In the genomic region with DNA sequence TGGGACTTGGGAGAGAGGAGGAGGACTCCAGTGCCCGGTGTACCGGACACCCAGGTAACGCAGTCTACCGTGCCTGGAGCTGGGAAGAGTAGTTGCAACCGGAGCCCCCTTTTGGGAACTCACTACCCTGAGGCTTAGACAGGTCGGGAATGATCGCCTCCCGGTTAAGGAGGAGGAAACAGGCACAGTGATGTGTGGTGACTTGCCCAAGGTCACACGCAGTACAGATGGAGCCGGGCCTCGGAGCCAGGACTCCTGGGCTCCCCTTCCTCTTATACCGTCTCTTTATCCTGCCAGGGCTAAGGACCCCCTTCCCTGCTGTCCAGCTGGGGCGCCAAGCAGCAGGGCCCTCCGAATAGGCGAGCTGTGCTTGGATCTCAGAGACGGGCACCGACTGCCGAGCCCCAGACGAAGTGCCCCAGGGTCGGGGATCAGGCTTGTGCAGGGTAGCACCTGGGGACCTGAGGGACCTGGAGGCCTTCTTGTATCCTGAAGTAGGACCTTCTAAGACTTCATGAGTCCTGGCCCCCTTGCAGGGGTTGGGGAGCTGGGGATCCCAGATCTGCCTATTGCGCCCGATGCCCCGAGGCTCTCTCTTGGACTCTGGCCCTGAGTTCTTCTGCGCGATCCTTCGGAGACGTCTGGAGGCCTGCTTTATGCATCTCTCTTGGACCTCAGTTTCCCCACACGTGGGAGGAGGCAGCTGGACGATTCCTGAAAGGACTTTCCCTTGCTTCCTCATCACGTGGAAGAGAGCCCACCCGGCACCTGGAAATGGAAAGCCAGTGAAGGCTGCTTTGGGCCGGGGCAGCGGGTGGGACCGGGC, we compare ENCODE assay signal across 8 cellular contexts. TPM values are rescaled to one million over a fixed set of nuclear protein-coding genes. Genes with fewer than 3 reads are reported as not detected.
DNase-seq lines count a peak whose midpoint lies in the region; ATAC-seq and TF ChIP-seq lines count a peak whose summit lies in the region.

No MANE protein-coding gene starts in this region.

- in situ Hi-C loops in GM23248 (cut with MboI): no loop called here

- H3K4me1 ChIP-seq in GM23248 (ENCODE audit: insufficient read depth): peaks cover 5% of the 10 kb centered on the region; the same call in 1 of the 2 replicates
- H3K4me1 ChIP-seq in foreskin keratinocyte: no peaks in the 10 kb centered on the region

- peaks cover 83% of the 10 kb centered on the region for H3K27me3 ChIP-seq in GM23248 (replicated peaks; ENCODE audit: insufficient read depth)
- peaks cover 98% of the 10 kb centered on the region for H3K27me3 ChIP-seq in foreskin keratinocyte

- ATAC-seq in foreskin keratinocyte: peak; percentile 12

- H3K9me3 ChIP-seq in GM23248 (ENCODE audit: low read depth): no peaks in the 10 kb centered on the region

- 2 to 3% methylated on average over 28 to 33 of the region's 34 CpGs for WGBS in GM23248 (ENCODE audit: low coverage in 1 of 2, low lambda C conversion rate in 2 of 2, missing lambda C conversion rate in 2 of 2), 2 experiments

- no peaks in the 10 kb centered on the region for H4K20me1 ChIP-seq in GM23248 (ENCODE audit: insufficient read depth)

- no peak overlapping the region for H3K4me2 ChIP-seq in GM23248 (ENCODE audit: unreplicated experiment)

- H3K27ac ChIP-seq in GM23248: no peak overlapping the region
- H3K27ac ChIP-seq in foreskin keratinocyte: no peak overlapping the region

- H3K79me2 ChIP-seq in GM23248 (ENCODE audit: insufficient read depth): no peaks in the 10 kb centered on the region

- TF ChIP-seq CTCF in foreskin keratinocyte (conservative IDR thresholded peaks at IDR 0.05) (no peak), retinal pigment epithelial cell (conservative IDR thresholded peaks at IDR 0.05; ENCODE audit: low read depth, low read length) (no peak)

- H3F3A ChIP-seq in GM23248 (ENCODE audit: insufficient read depth): no peaks in the 10 kb centered on the region

- H3K9me2 ChIP-seq in GM23248 (ENCODE audit: insufficient read depth): no peaks in the 10 kb centered on the region

- no peaks in the 10 kb centered on the region for H3K36me3 ChIP-seq in GM23248 (ENCODE audit: low read depth)

- H3K4me3 ChIP-seq in GM23248 (peak overlapping the region; percentile 43; the same call in 1 of the 2 replicates), retinal pigment epithelial cell (ENCODE audit: low read length) (peak overlapping the region; percentile 58)

- DNase-seq in GM23248 (peak; percentile 12), RPMI8226 (peak; percentile 24), foreskin keratinocyte (no peak), retinal pigment epithelial cell (ENCODE audit: low read depth) (no peak), HuH-7 (ENCODE audit: low spot score) (no peak), kidney tubule cell (ENCODE audit: low spot score) (no peak), NCI-H1694 (lab: John Stamatoyannopoulos, UW) (no peak)
- DNase-seq in activated CD4-positive, CD25-positive, alpha-beta regulatory T cell (lab: John Stamatoyannopoulos, UW): no peak

- no peak overlapping the region for H2AFZ ChIP-seq in GM23248

- no peak overlapping the region for H3K9ac ChIP-seq in GM23248

RNA-seq across cellular contexts. Expression of a gene that starts 0.8 kb away (rescaled TPM):
- not detected in 2 replicates for total RNA-seq in GM23248 (2014; rRNA removed; shearing (Covaris generic))
- polyA plus RNA-seq in GM23248 (2016; fragmentation: Nextera tagmentation; extraction: Ambion mirVana) (not detected in 2 replicates), foreskin keratinocyte (not detected in 2 replicates)
- total RNA-seq in foreskin keratinocyte: not detected in 2 replicates

RNA-seq across cellular contexts. Expression of a gene that starts 12.3 kb away (rescaled TPM):
- not detected in 2 replicates for total RNA-seq in GM23248 (2014; rRNA removed; shearing (Covaris generic))
- not detected in 2 replicates for polyA plus RNA-seq in GM23248 (2016; fragmentation: Nextera tagmentation; extraction: Ambion mirVana)
- not detected in 2 replicates for total RNA-seq in foreskin keratinocyte
- not detected in 2 replicates for polyA plus RNA-seq in foreskin keratinocyte

Comparison
In these comparisons a context has a peak if more than half of its experiments do, and no peak if none do; other contexts are left out.
1. DNase-seq: peak in GM23248 (single experiment) and RPMI8226 (single experiment); none in foreskin keratinocyte (0 of 2), retinal pigment epithelial cell (single experiment), HuH-7 (single experiment), kidney tubule cell (single experiment), NCI-H1694 (single experiment) and activated CD4-positive, CD25-positive, alpha-beta regulatory T cell (0 of 4).